ENCODE assay signal across 9 cellular contexts in genomic region chr2:221518201-221518936, GRCh38. TPM values are rescaled to one million over a fixed set of nuclear protein-coding genes. Genes with fewer than 3 reads are reported as not detected.
DNase-seq lines count a peak whose midpoint lies in the region; ATAC-seq and TF ChIP-seq lines count a peak whose summit lies in the region.
"Had no signal": no experiment of that assay in that cellular context is flagged by ENCODE, and none has a peak within 500 bp of the region (broad histone marks: within the 10 kb centered on the region; RNA-seq: fewer than 3 reads in every experiment).

No MANE protein-coding gene starts in this region.

- WGBS in hepatocyte (ENCODE audit: low lambda C conversion rate, missing lambda C conversion rate): 67% methylated on average over 7 of the region's 7 CpGs

- DNase-seq in DMS53 (lab: John Stamatoyannopoulos, UW): peak; percentile 30
- DNase-seq in DMS53 treated with DMSO at 0.1 percent for 48 hours (lab: John Stamatoyannopoulos, UW; ENCODE audit: unreplicated experiment): no peak
- peak; percentile 12 for DNase-seq in OCI-M1 (lab: John Stamatoyannopoulos, UW)
- DNase-seq in hepatocyte (ENCODE audit: low spot score): no peak
- DNase-seq in NCI-H1105 (lab: John Stamatoyannopoulos, UW): no peak
- no peak for DNase-seq in DMS 273 (lab: John Stamatoyannopoulos, UW; ENCODE audit: unreplicated experiment)
- DNase-seq in glomerular visceral epithelial cell (ENCODE audit: extremely low spot score): no peak

- H3K4me2 ChIP-seq in hepatocyte: peak overlapping the region; percentile 12

- no peaks in the 10 kb centered on the region for H3K36me3 ChIP-seq in hepatocyte (replicated peaks; ENCODE audit: insufficient read depth, low read depth)

- TF ChIP-seq CTCF in hepatocyte (IDR thresholded peaks at IDR 0.05; ENCODE audit: poor library complexity): no peak

- no peak overlapping the region for H2AFZ ChIP-seq in hepatocyte

- H4K20me1 ChIP-seq in hepatocyte (ENCODE audit: insufficient read depth, poor library complexity, severe bottlenecking): peaks cover 3% of the 10 kb centered on the region

- H3K79me2 ChIP-seq in hepatocyte: peaks cover 33% of the 10 kb centered on the region

- no peaks in the 10 kb centered on the region for H3K9me2 ChIP-seq in hepatocyte (replicated peaks; ENCODE audit: insufficient read depth)

- no peaks in the 10 kb centered on the region for H3K9me3 ChIP-seq in hepatocyte (ENCODE audit: low read depth)

- peaks cover 10% of the 10 kb centered on the region for H3K4me1 ChIP-seq in hepatocyte (ENCODE audit: insufficient read depth)

- no peaks in the 10 kb centered on the region for H3K27me3 ChIP-seq in hepatocyte

- peak overlapping the region; percentile 5 for H3K27ac ChIP-seq in hepatocyte
- H3K27ac ChIP-seq: 22Rv1 had no signal

- peak; percentile 48 for ATAC-seq in HG02588 (IDR thresholded peaks at IDR 0.05; ENCODE audit: unreplicated experiment)

- no peak overlapping the region for H3K4me3 ChIP-seq in hepatocyte

RNA-seq across cellular contexts. Expression of gene EPHA4, which starts 53.7 kb away (rescaled TPM):
- total RNA-seq in hepatocyte: 36.8 and 39.0 TPM in 2 replicates
- polyA plus RNA-seq in hepatocyte: 7.8 and 8.8 TPM in 2 replicates

Comparison
In these comparisons a context has a peak if more than half of its experiments do, and no peak if none do; other contexts are left out.
1. DNase-seq: peak in DMS53 (single experiment) and OCI-M1 (single experiment); none in DMS53 treated with DMSO at 0.1 percent for 48 hours (single experiment), hepatocyte (single experiment), NCI-H1105 (single experiment), DMS 273 (single experiment) and glomerular visceral epithelial cell (single experiment).